9 cellular contexts compared by ENCODE assay signal in the genomic region with DNA sequence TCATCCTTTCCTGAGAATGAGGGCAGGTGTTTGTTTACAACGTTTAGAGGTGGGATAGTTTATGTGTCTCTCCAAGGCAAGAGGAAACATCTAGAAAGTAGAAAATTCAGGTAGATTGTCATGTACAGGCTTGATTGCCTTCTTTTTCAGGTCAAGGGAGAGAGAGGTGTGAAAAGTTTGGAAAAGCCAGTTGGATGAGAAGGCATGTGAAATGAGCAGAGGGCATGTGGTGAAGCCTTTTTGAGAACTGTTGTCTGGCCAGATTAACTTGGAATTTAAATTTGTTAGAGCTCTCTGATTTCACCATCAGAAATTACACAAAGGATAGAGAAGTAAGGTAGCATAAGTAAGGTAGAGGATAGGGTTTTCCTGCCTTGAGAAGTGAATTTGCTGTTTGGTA.
"Had no signal": no experiment of that assay in that cellular context is flagged by ENCODE, and none has a peak within 500 bp of the region (broad histone marks: within the 10 kb centered on the region; RNA-seq: fewer than 3 reads in every experiment).

No MANE protein-coding gene starts in this region.

- ATAC-seq: HCT116, HepG2 had no signal

- H3K27me3 Mint-ChIP-seq: IgD-negative memory B cell had no signal

- H3K9me3 ChIP-seq: HAP-1 had no signal

- H3K9me3 Mint-ChIP-seq: HFFc6, IgD-negative memory B cell had no signal

- H3K9ac ChIP-seq: KMS-11 had no signal

- H3K27ac Mint-ChIP-seq: HFFc6, IgD-negative memory B cell had no signal

- H3K4me3 Mint-ChIP-seq: HFFc6, IgD-negative memory B cell had no signal

- H3K27ac ChIP-seq: HL-60, KMS-11 had no signal

- H3K4me3 ChIP-seq: HAP-1 had no signal

- DNase-seq: GOT3, HFFc6, KBM-7 had no signal

- H3K36me3 ChIP-seq: HAP-1 had no signal

- H3K4me2 ChIP-seq: KMS-11 had no signal

- H3K36me3 Mint-ChIP-seq: IgD-negative memory B cell had no signal
